In genomic region chr4:56468097-56468422, GRCh38 we compare ENCODE assay signal across 8 cellular contexts. TPM values are rescaled to one million over a fixed set of nuclear protein-coding genes. Genes with fewer than 3 reads are reported as not detected.
DNase-seq lines count a peak whose midpoint lies in the region; ATAC-seq, FAIRE-seq and TF ChIP-seq lines count a peak whose summit lies in the region.

No MANE protein-coding gene starts in this region.

- H3K27ac Mint-ChIP-seq in CD4-positive, alpha-beta memory T cell, result peak overlapping the region; percentile 93 to 99 (median 95)

- intact Hi-C loops in CD4-positive, alpha-beta memory T cell (cut with micrococcal nuclease), result loop anchor here (1.0 to 5.0 kb wide), 2 partner anchors 34 to 439 kb away; partner anchors contain the start of gene REST
- intact Hi-C loops in body of pancreas (cut with DNase I), result no loop called here

- TF ChIP-seq CTCF in OCI-LY3 (IDR thresholded peaks at IDR 0.05; ENCODE audit: low read depth, low read length) (no peak), body of pancreas (IDR thresholded peaks at IDR 0.05) (no peak)

- TF ChIP-seq POLR2A in body of pancreas (IDR thresholded peaks at IDR 0.05), result no peak

- H3K27ac ChIP-seq in CD4-positive, alpha-beta memory T cell (ENCODE audit: low read depth, low read length), result peak overlapping the region; percentile 90
- H3K27ac ChIP-seq in OCI-LY3 (ENCODE audit: low read length) (peak overlapping the region; percentile 82), body of pancreas (peak overlapping the region in 3 of 4 donors; percentile 73 to 91 (median 89)), small intestine (ENCODE audit: low read depth in 1 of 2, low read length in 1 of 2) (peak overlapping the region; percentile 71 to 98)

- H3K79me2 ChIP-seq in OCI-LY3 (ENCODE audit: low read length), result peaks cover 76% of the 10 kb centered on the region

- no peak for FAIRE-seq in small intestine (lab: Jason Lieb, UNC)

- H3K9me3 Mint-ChIP-seq in CD4-positive, alpha-beta memory T cell, result no peaks in the 10 kb centered on the region

- H3K4me3 Mint-ChIP-seq in CD4-positive, alpha-beta memory T cell, result peak overlapping the region; percentile 94 to 100 (median 98)

- peak overlapping the region; percentile 89 for H3K9ac ChIP-seq in OCI-LY3 (ENCODE audit: low read length)

- POLR2A ChIA-PET in CD4-positive, alpha-beta memory T cell (lab: Charles Lee; ENCODE audit: partially characterized antibody), result interaction anchor here (0.8 to 5.9 kb wide), 7 partner anchors 11 to 510 kb away, joined by 3 to 76 read pairs (median 4); partner anchors contain the start of genes AASDH, PAICS, POLR2B and PPAT

- H2AFZ ChIP-seq in OCI-LY3 (ENCODE audit: low read depth, low read length), result peak overlapping the region; percentile 19; the same call in 1 of the 2 replicates

- WGBS in body of pancreas, 2 donors, result 0 to 1% methylated on average over 10 of the region's 10 CpGs
- WGBS in small intestine, 3 donors, result 0 to 1% (median 0%) methylated on average over 10 of the region's 10 CpGs

- peaks cover 11 to 49% of the 10 kb centered on the region in 2 donors for H3K36me3 Mint-ChIP-seq in CD4-positive, alpha-beta memory T cell

- no peaks in the 10 kb centered on the region for H3K27me3 Mint-ChIP-seq in CD4-positive, alpha-beta memory T cell

- ATAC-seq in GM18858 (IDR thresholded peaks at IDR 0.05; ENCODE audit: unreplicated experiment) (peak; percentile 29), HG03025 (IDR thresholded peaks at IDR 0.05; ENCODE audit: low FRiP score, unreplicated experiment) (peak; percentile 54), body of pancreas (peak; percentile 66)

- peak in 1 of 5 donors; percentile 38 for DNase-seq in CD4-positive, alpha-beta memory T cell
- DNase-seq in body of pancreas (peak; percentile 38 to 53 (median 51)), inferior parietal cortex (ENCODE audit: extremely low spot score) (peak; percentile 45), small intestine (peak; percentile 67), GDM1 (lab: John Stamatoyannopoulos, UW) (no peak)

- peak overlapping the region; percentile 93 to 98 for H3K4me3 ChIP-seq in CD4-positive, alpha-beta memory T cell (ENCODE audit: low read length in 2 of 2)
- H3K4me3 ChIP-seq in OCI-LY3 (ENCODE audit: low read length) (peak overlapping the region; percentile 91), body of pancreas (peak overlapping the region; percentile 89 to 97), small intestine (ENCODE audit: low read depth in 1 of 2, low read length in 2 of 2) (peak overlapping the region; percentile 98 to 100)

- no peaks in the 10 kb centered on the region for H3K27me3 ChIP-seq in CD4-positive, alpha-beta memory T cell (ENCODE audit: insufficient read depth, low read length)
- H3K27me3 ChIP-seq in OCI-LY3 (ENCODE audit: low read depth, low read length), result no peaks in the 10 kb centered on the region
- no peaks in the 10 kb centered on the region for H3K27me3 ChIP-seq in body of pancreas
- H3K27me3 ChIP-seq in small intestine (ENCODE audit: control insufficient read depth in 2 of 2, insufficient read depth in 2 of 2, low read length in 2 of 2), result no peaks in the 10 kb centered on the region

- H3K4me1 Mint-ChIP-seq in CD4-positive, alpha-beta memory T cell, result peaks cover 39 to 64% (median 50%) of the 10 kb centered on the region in 4 donors

- H3K4me2 ChIP-seq in OCI-LY3 (ENCODE audit: low read length), result peak overlapping the region; percentile 79

- CTCF ChIA-PET in CD4-positive, alpha-beta memory T cell (lab: Charles Lee; ENCODE audit: partially characterized antibody), result interaction anchor here (0.9 to 2.7 kb wide), 7 partner anchors 31 to 528 kb away, joined by 3 to 25 read pairs (median 3); partner anchors contain the start of genes CEP135, PAICS and PPAT

- peaks cover 50% of the 10 kb centered on the region for H3K4me1 ChIP-seq in CD4-positive, alpha-beta memory T cell (ENCODE audit: insufficient read depth, low read length)
- peaks cover 23% of the 10 kb centered on the region for H3K4me1 ChIP-seq in OCI-LY3 (ENCODE audit: low read length)
- peaks cover 33% of the 10 kb centered on the region for H3K4me1 ChIP-seq in body of pancreas
- H3K4me1 ChIP-seq in small intestine (ENCODE audit: control insufficient read depth in 2 of 2, insufficient read depth in 1 of 2, low read depth in 1 of 2, low read length in 1 of 2), result peaks cover 6 to 9% of the 10 kb centered on the region in 2 donors

- peaks cover 20% of the 10 kb centered on the region for H4K20me1 ChIP-seq in OCI-LY3 (ENCODE audit: insufficient read depth, low read length)

- peaks cover 16% of the 10 kb centered on the region for H3K36me3 ChIP-seq in CD4-positive, alpha-beta memory T cell (ENCODE audit: insufficient read depth, low read length)
- H3K36me3 ChIP-seq in OCI-LY3 (replicated peaks; ENCODE audit: low read depth, low read length) (peaks cover 40% of the 10 kb centered on the region), body of pancreas (replicated peaks in 1 of 2; ENCODE audit: insufficient read depth in 1 of 2, low read depth in 2 of 2) (peaks cover 0 to 7% of the 10 kb centered on the region in 2 donors), small intestine (ENCODE audit: control insufficient read depth in 2 of 2, insufficient read depth in 2 of 2, low read length in 2 of 2) (peaks cover 2 to 4% of the 10 kb centered on the region in 2 donors)

- H3K9me3 ChIP-seq in CD4-positive, alpha-beta memory T cell (ENCODE audit: control insufficient read depth in 1 of 2, low read length in 2 of 2), result no peaks in the 10 kb centered on the region
- H3K9me3 ChIP-seq in OCI-LY3 (ENCODE audit: insufficient read depth, low read length), result no peaks in the 10 kb centered on the region
- H3K9me3 ChIP-seq in body of pancreas, result no peaks in the 10 kb centered on the region
- H3K9me3 ChIP-seq in small intestine (ENCODE audit: control insufficient read depth, low read depth), result no peaks in the 10 kb centered on the region

RNA-seq across cellular contexts. Expression of gene SRP72, which starts 0.6 kb away (rescaled TPM):
- 100 to 1,000 TPM; 104 to 107 TPM for total RNA-seq in CD4-positive, alpha-beta memory T cell
- 100 to 1,000 TPM; 148 to 165 TPM for polyA plus RNA-seq in CD4-positive, alpha-beta memory T cell
- total RNA-seq in body of pancreas, result 10 to 100 TPM; 39.4 to 75.8 TPM
- 10 to 100 TPM; 18.8 to 39.7 (median 30.5) TPM for polyA plus RNA-seq in small intestine

RNA-seq across cellular contexts. Expression of gene PAICS, which starts 32.0 kb away (rescaled TPM):
- 10 to 100 TPM; 21.7 to 24.5 TPM for total RNA-seq in CD4-positive, alpha-beta memory T cell
- polyA plus RNA-seq in CD4-positive, alpha-beta memory T cell, result 10 to 100 TPM; 23.8 to 42.4 TPM
- total RNA-seq in body of pancreas, result 10 to 100 TPM; 15.0 to 17.1 TPM
- 10 to 100 TPM; 11.0 to 81.7 (median 14.1) TPM for polyA plus RNA-seq in small intestine

RNA-seq across cellular contexts. Expression of gene PPAT, which starts 32.6 kb away (rescaled TPM):
- total RNA-seq in CD4-positive, alpha-beta memory T cell, result 10 to 100 TPM; 15.1 to 15.7 TPM
- 10 to 100 TPM in 1 of 2 donors, 1 to 10 TPM in 1; 7.0 to 11.6 TPM for polyA plus RNA-seq in CD4-positive, alpha-beta memory T cell
- total RNA-seq in body of pancreas, result 1 to 10 TPM; 3.3 to 4.9 TPM
- 1 to 10 TPM in 2 of 3 donors, under 1 TPM in 1; 0.67 to 6.0 (median 1.6) TPM for polyA plus RNA-seq in small intestine

RNA-seq across cellular contexts. Expression of gene ARL9, which starts 37.5 kb away (rescaled TPM):
- total RNA-seq in CD4-positive, alpha-beta memory T cell, result under 1 TPM in 1 of 2 experiments, not detected in 1; 0.35 TPM
- polyA plus RNA-seq in CD4-positive, alpha-beta memory T cell, result under 1 TPM in 1 of 2 donors, not detected in 1; 0.14 TPM
- total RNA-seq in body of pancreas, result not detected
- polyA plus RNA-seq in small intestine, result 1 to 10 TPM in 1 of 3 donors, under 1 TPM in 1, not detected in 1; 0.54 to 2.1 TPM
